10 cellular contexts compared by ENCODE assay signal in genomic region chr10:110413903-110414562, GRCh38.
DNase-seq lines count a peak whose midpoint lies in the region; ATAC-seq and TF ChIP-seq lines count a peak whose summit lies in the region.
"Had no signal": no experiment of that assay in that cellular context is flagged by ENCODE, and none has a peak within 500 bp of the region (broad histone marks: within the 10 kb centered on the region; RNA-seq: fewer than 3 reads in every experiment).

No MANE protein-coding gene starts in this region.

- peak; percentile 66 for DNase-seq in SKM-1 treated with dmso at 0.1 percent for 144 hours (lab: John Stamatoyannopoulos, UW; ENCODE audit: unreplicated experiment)
- DNase-seq in SKM-1 (lab: John Stamatoyannopoulos, UW; ENCODE audit: unreplicated experiment): no peak
- no peak for DNase-seq in T-cell
- no peak for DNase-seq in activated gamma-delta T cell treated with Interleukin-2 at 50 U/mL for 16 hours
- DNase-seq in hypothalamus (lab: John Stamatoyannopoulos, UW): no peak
- DNase-seq in GM03348 (ENCODE audit: low spot score): no peak
- DNase-seq: NCI-H1436 had no signal

- H3K4me2 ChIP-seq in parathyroid adenoma (ENCODE audit: low read length): no peak overlapping the region

- H3K9ac ChIP-seq in parathyroid adenoma: no peak overlapping the region

- POLR2A ChIA-PET in T-cell (lab: Charles Lee): interaction anchor here in 1 of 2 donors (1.3 kb wide), 1 partner anchor 85 kb away, joined by 3 read pairs; no protein-coding TSS in a partner anchor

- no peak overlapping the region for H3K27ac ChIP-seq in parathyroid adenoma

- no peaks in the 10 kb centered on the region for H3K27me3 ChIP-seq in parathyroid adenoma (ENCODE audit: control insufficient read depth, insufficient read depth, low read length)

- H2AFZ ChIP-seq in parathyroid adenoma: peak overlapping the region; percentile 7

- CTCF ChIA-PET in T-cell (lab: Charles Lee): interaction anchor here (0.9 to 3.2 kb wide), 5 partner anchors 57 to 85 kb away, joined by 3 to 19 read pairs (median 4); no protein-coding TSS in a partner anchor

- H3K36me3 ChIP-seq in parathyroid adenoma (ENCODE audit: control insufficient read depth, insufficient read depth, low read length): no peaks in the 10 kb centered on the region

- H3K36me3 Mint-ChIP-seq in T-cell: no peaks in the 10 kb centered on the region

- H3K27me3 Mint-ChIP-seq in T-cell: no peaks in the 10 kb centered on the region

- H3K4me1 Mint-ChIP-seq in T-cell: peaks cover 23 to 39% (median 34%) of the 10 kb centered on the region in 3 donors

- no peak overlapping the region for H3K4me3 ChIP-seq in parathyroid adenoma (ENCODE audit: low read depth, low read length)

- no peaks in the 10 kb centered on the region for H3K4me1 ChIP-seq in parathyroid adenoma

- TF ChIP-seq CTCF in parathyroid adenoma (IDR thresholded peaks at IDR 0.05): no peak

- H3K79me2 ChIP-seq in parathyroid adenoma: no peaks in the 10 kb centered on the region

- peak overlapping the region in 2 of 3 donors; percentile 17 to 63 for H3K4me3 Mint-ChIP-seq in T-cell
- H3K4me3 Mint-ChIP-seq: neural crest cell had no signal

- ATAC-seq in HG02970 (IDR thresholded peaks at IDR 0.05; ENCODE audit: low FRiP score, unreplicated experiment) (peak; percentile 9), T-cell (replicated peaks in 1 of 4) (peak in 3 of 4 experiments; percentile 7 to 23 (median 8))

- H3K9me3 ChIP-seq in parathyroid adenoma (ENCODE audit: control insufficient read depth, low read length): no peaks in the 10 kb centered on the region

- H3K27ac Mint-ChIP-seq in T-cell: peak overlapping the region; percentile 81 to 89

- H3K9me3 Mint-ChIP-seq in T-cell: no peaks in the 10 kb centered on the region
- H3K9me3 Mint-ChIP-seq: neural crest cell had no signal
